ENCODE assay signal across 8 cellular contexts in genomic region chr17:81238490-81238814, GRCh38. TPM values are rescaled to one million over a fixed set of nuclear protein-coding genes. Genes with fewer than 3 reads are reported as not detected.
DNase-seq lines count a peak whose midpoint lies in the region; ATAC-seq, FAIRE-seq and TF ChIP-seq lines count a peak whose summit lies in the region.

No MANE protein-coding gene starts in this region.

- H3K4me1 ChIP-seq in prostate gland (replicated peaks): peaks cover 7% of the 10 kb centered on the region

- no peaks in the 10 kb centered on the region for H3K9me3 ChIP-seq in MG63
- H3K9me3 ChIP-seq in prostate gland: no peaks in the 10 kb centered on the region

- H3K27me3 ChIP-seq in MG63: no peaks in the 10 kb centered on the region
- H3K27me3 ChIP-seq in prostate gland (replicated peaks; ENCODE audit: insufficient read depth): no peaks in the 10 kb centered on the region

- H3K36me3 ChIP-seq in MG63 (peaks cover 35% of the 10 kb centered on the region), prostate gland (no peaks in the 10 kb centered on the region)

- TF ChIP-seq POLR2A in GM18505 (IDR thresholded peaks at IDR 0.05; ENCODE audit: borderline replicate concordance, extremely low read depth, insufficient read depth, insufficient read length): no peak
- TF ChIP-seq POLR2A in prostate gland (IDR thresholded peaks at IDR 0.05): no peak

- H3K4me3 ChIP-seq in MG63: peak overlapping the region; percentile 88
- H3K4me3 ChIP-seq in epithelial cell of esophagus (ENCODE audit: low read length): peak overlapping the region; percentile 80
- H3K4me3 ChIP-seq in prostate gland: peak overlapping the region; percentile 87 to 98

- peak overlapping the region in 1 of 2 donors; percentile 30 for H3K27ac ChIP-seq in prostate gland

- ATAC-seq in GM18505 (IDR thresholded peaks at IDR 0.05; ENCODE audit: unreplicated experiment) (peak; percentile 8), HG03045 (IDR thresholded peaks at IDR 0.05; ENCODE audit: unreplicated experiment) (no peak)

- TF ChIP-seq CTCF in epithelial cell of esophagus (IDR thresholded peaks at IDR 0.05; ENCODE audit: insufficient read depth, low read depth, low read length, missing control alignments) (no peak), prostate gland (IDR thresholded peaks at IDR 0.05) (no peak)

- intact Hi-C loops in prostate gland (cut with DNase I): no loop called here

- 0% methylated on average over 14 of the region's 26 CpGs for WGBS in prostate gland

- FAIRE-seq in HTR-8/SVneo (lab: Jason Lieb, UNC): no peak

- no peak for DNase-seq in MG63
- DNase-seq in epithelial cell of esophagus (ENCODE audit: low read depth): no peak
- no peak for DNase-seq in prostate gland (ENCODE audit: low spot score)
- DNase-seq in COR-L47 (lab: John Stamatoyannopoulos, UW): no peak
- DNase-seq in KG1 (lab: John Stamatoyannopoulos, UW): no peak
- no peak for DNase-seq in HTR-8/SVneo (ENCODE audit: insufficient read length, low spot score)

RNA-seq across cellular contexts. Expression of gene TEPSIN, which starts 0.4 kb away (rescaled TPM):
- 19.5 and 20.4 TPM in 2 replicates for total RNA-seq in MG63 (2014; rRNA removed; shearing (Covaris generic); ENCODE audit: low replicate concordance)
- 10 to 100 TPM; 35.6 to 81.5 TPM for total RNA-seq in prostate gland

RNA-seq across cellular contexts. Expression of gene NDUFAF8, which starts 0.7 kb away (rescaled TPM):
- 63.1 and 163 TPM in 2 replicates for total RNA-seq in MG63 (2014; rRNA removed; shearing (Covaris generic); ENCODE audit: low replicate concordance)
- total RNA-seq in prostate gland: 10 to 100 TPM; 27.4 to 43.1 TPM

RNA-seq across cellular contexts. Expression of gene CEP131, which starts 15.7 kb away (rescaled TPM):
- 13.3 and 22.9 TPM in 2 replicates for total RNA-seq in MG63 (2014; rRNA removed; shearing (Covaris generic); ENCODE audit: low replicate concordance)
- total RNA-seq in prostate gland: 10 to 100 TPM in 1 of 2 donors, 1 to 10 TPM in 1; 7.1 to 24.0 TPM

RNA-seq across cellular contexts. Expression of gene SLC38A10, which starts 56.7 kb away (rescaled TPM):
- 76.4 and 121 TPM in 2 replicates for total RNA-seq in MG63 (2014; rRNA removed; shearing (Covaris generic); ENCODE audit: low replicate concordance)
- 100 to 1,000 TPM; 104 to 167 TPM for total RNA-seq in prostate gland
